Comparison of ENCODE assay signal across 8 cellular contexts in the genomic region with DNA sequence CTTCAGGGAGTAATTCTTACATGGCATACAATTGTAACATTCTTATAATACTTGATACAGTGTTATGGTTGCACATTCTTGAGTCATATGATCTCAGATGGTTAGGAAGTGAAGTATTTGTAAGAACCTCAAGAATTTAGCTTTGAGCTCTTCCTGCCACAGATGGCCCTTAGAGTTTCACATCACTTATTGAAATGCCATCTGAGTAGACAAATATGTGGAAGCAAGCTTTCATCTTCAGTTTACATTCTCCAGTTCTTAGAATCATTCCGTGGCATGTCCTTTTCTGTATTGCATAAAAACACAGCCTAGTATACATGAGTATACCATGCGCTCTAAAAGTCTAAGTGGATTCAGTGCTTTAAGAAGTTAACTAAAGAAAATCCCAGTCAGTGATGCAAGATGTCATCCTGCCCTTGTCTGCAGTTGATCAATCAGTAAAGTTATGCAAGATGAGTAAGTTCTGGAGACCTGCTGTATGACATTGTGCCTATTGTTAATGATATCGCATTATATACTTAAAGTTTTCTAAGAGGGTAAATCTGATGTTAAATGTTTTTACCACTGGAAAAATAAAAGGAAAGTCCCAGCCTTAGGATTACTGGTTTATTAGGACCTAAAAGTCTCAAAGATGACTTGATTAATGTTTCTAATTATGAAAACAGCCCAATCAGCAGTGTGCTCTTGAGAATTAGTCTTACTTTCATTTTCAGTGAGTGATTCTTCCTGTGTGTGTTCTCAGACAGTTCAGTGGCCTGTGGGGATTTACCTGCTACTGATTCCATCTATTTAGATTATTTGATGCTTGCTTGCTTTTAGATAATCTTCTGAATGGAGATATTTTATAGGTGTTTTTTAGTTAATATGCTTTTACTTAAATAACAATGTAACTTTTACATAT. TPM values are rescaled to one million over a fixed set of nuclear protein-coding genes. Genes with fewer than 3 reads are reported as not detected.
DNase-seq lines count a peak whose midpoint lies in the region; ATAC-seq and TF ChIP-seq lines count a peak whose summit lies in the region.

No MANE protein-coding gene starts in this region.

- no peaks in the 10 kb centered on the region for H3K9me2 ChIP-seq in hepatocyte (replicated peaks; ENCODE audit: insufficient read depth)

- H3K27me3 Mint-ChIP-seq in activated CD4-positive, alpha-beta memory T cell treated with anti-CD3 and anti-CD28 coated beads, Interleukin-2, amount 10 ng/mL, durations not matched to agents 7 days and 5 days: peaks cover 16% of the 10 kb centered on the region
- peaks cover 2% of the 10 kb centered on the region for H3K27me3 Mint-ChIP-seq in glutamatergic neuron (ENCODE audit: unreplicated experiment)

- no peaks in the 10 kb centered on the region for H4K20me1 ChIP-seq in hepatocyte (ENCODE audit: insufficient read depth, poor library complexity, severe bottlenecking)

- CTCF ChIA-PET in activated CD4-positive, alpha-beta memory T cell treated with anti-CD3 and anti-CD28 coated beads, Interleukin-2, amount 10 ng/mL, durations not matched to agents 7 days and 5 days (lab: Charles Lee): interaction anchor here (0.6 to 1.1 kb wide), 4 partner anchors 21 to 1993 kb away, joined by 3 to 7 read pairs (median 4); a partner anchor contains a TSS

- H3K4me1 Mint-ChIP-seq in activated CD4-positive, alpha-beta memory T cell treated with anti-CD3 and anti-CD28 coated beads, Interleukin-2, amount 10 ng/mL, durations not matched to agents 7 days and 5 days: peaks cover 32% of the 10 kb centered on the region
- H3K4me1 Mint-ChIP-seq in glutamatergic neuron (ENCODE audit: low read depth, unreplicated experiment): peaks cover 17% of the 10 kb centered on the region

- DNase-seq in GM04503 (ENCODE audit: low read depth) (peak; percentile 99), HT1080 (ENCODE audit: low read depth) (peak; percentile 93), hepatocyte (ENCODE audit: low spot score) (peak; percentile 37), glutamatergic neuron (no peak), HAP-1 (ENCODE audit: low spot score in 2 of 2) (no peak)
- no peak for DNase-seq in activated CD4-positive, alpha-beta memory T cell treated with anti-CD3 and anti-CD28 coated beads, Interleukin-2, amount 10 ng/mL, durations not matched to agents 7 days and 5 days

- peaks cover 6% of the 10 kb centered on the region for H3K79me2 ChIP-seq in hepatocyte

- no peaks in the 10 kb centered on the region for H3K36me3 Mint-ChIP-seq in activated CD4-positive, alpha-beta memory T cell treated with anti-CD3 and anti-CD28 coated beads, Interleukin-2, amount 10 ng/mL, durations not matched to agents 7 days and 5 days (ENCODE audit: low read depth)
- no peaks in the 10 kb centered on the region for H3K36me3 Mint-ChIP-seq in glutamatergic neuron (ENCODE audit: unreplicated experiment)

- H3K27ac ChIP-seq in hepatocyte: peak overlapping the region; percentile 77
- peak overlapping the region; percentile 19 for H3K27ac ChIP-seq in thymus (ENCODE audit: low read depth)

- no peaks in the 10 kb centered on the region for H3K27me3 ChIP-seq in hepatocyte
- H3K27me3 ChIP-seq in thymus (ENCODE audit: control insufficient read depth, insufficient read depth): no peaks in the 10 kb centered on the region
- no peaks in the 10 kb centered on the region for H3K27me3 ChIP-seq in HAP-1 (ENCODE audit: low read depth)

- H3K4me3 Mint-ChIP-seq in activated CD4-positive, alpha-beta memory T cell treated with anti-CD3 and anti-CD28 coated beads, Interleukin-2, amount 10 ng/mL, durations not matched to agents 7 days and 5 days: peak overlapping the region; percentile 72
- no peak overlapping the region for H3K4me3 Mint-ChIP-seq in glutamatergic neuron (ENCODE audit: unreplicated experiment)

- POLR2A ChIA-PET in activated CD4-positive, alpha-beta memory T cell treated with anti-CD3 and anti-CD28 coated beads, Interleukin-2, amount 10 ng/mL, durations not matched to agents 7 days and 5 days (lab: Charles Lee): interaction anchor here (0.7 to 1.9 kb wide), 5 partner anchors 10 to 128 kb away, joined by 3 to 10 read pairs (median 3); a partner anchor contains a TSS

- in situ Hi-C loops in HAP-1 (cut with MboI; ENCODE audit: low sequenced_read_pairs): no loop called here

- ATAC-seq in GM21423 (IDR thresholded peaks at IDR 0.05; ENCODE audit: unreplicated experiment): peak; percentile 92

- no peaks in the 10 kb centered on the region for H3K9me3 ChIP-seq in hepatocyte (ENCODE audit: low read depth)
- H3K9me3 ChIP-seq in thymus (ENCODE audit: control insufficient read depth): no peaks in the 10 kb centered on the region
- no peaks in the 10 kb centered on the region for H3K9me3 ChIP-seq in HAP-1

- TF ChIP-seq CTCF in hepatocyte (IDR thresholded peaks at IDR 0.05; ENCODE audit: poor library complexity) (no peak), glutamatergic neuron (IDR thresholded peaks at IDR 0.05; ENCODE audit: partially characterized antibody, unreplicated experiment) (no peak)

- H3K27ac Mint-ChIP-seq in activated CD4-positive, alpha-beta memory T cell treated with anti-CD3 and anti-CD28 coated beads, Interleukin-2, amount 10 ng/mL, durations not matched to agents 7 days and 5 days: peak overlapping the region; percentile 84
- no peak overlapping the region for H3K27ac Mint-ChIP-seq in glutamatergic neuron (ENCODE audit: unreplicated experiment)

- H3K4me3 ChIP-seq in hepatocyte: no peak overlapping the region
- no peak overlapping the region for H3K4me3 ChIP-seq in thymus (ENCODE audit: low read length)
- H3K4me3 ChIP-seq in HAP-1: no peak overlapping the region

- H3K9me3 Mint-ChIP-seq in activated CD4-positive, alpha-beta memory T cell treated with anti-CD3 and anti-CD28 coated beads, Interleukin-2, amount 10 ng/mL, durations not matched to agents 7 days and 5 days: no peaks in the 10 kb centered on the region
- peaks cover 4% of the 10 kb centered on the region for H3K9me3 Mint-ChIP-seq in glutamatergic neuron (ENCODE audit: unreplicated experiment)

- H2AFZ ChIP-seq in hepatocyte: no peak overlapping the region

- H3K4me2 ChIP-seq in hepatocyte: peak overlapping the region; percentile 62

- H3K4me1 ChIP-seq in hepatocyte (ENCODE audit: insufficient read depth) (peaks cover 32% of the 10 kb centered on the region), thymus (ENCODE audit: control insufficient read depth, insufficient read depth, low read length) (peaks cover 9% of the 10 kb centered on the region), HAP-1 (no peaks in the 10 kb centered on the region)

- peaks cover 6% of the 10 kb centered on the region for H3K36me3 ChIP-seq in hepatocyte (replicated peaks; ENCODE audit: insufficient read depth, low read depth)
- H3K36me3 ChIP-seq in thymus (ENCODE audit: control insufficient read depth, insufficient read depth): no peaks in the 10 kb centered on the region
- no peaks in the 10 kb centered on the region for H3K36me3 ChIP-seq in HAP-1 (replicated peaks)

- 46% methylated on average over 3 of the region's 3 CpGs for WGBS in hepatocyte (ENCODE audit: low lambda C conversion rate, missing lambda C conversion rate)
- 88% methylated on average over 3 of the region's 3 CpGs for WGBS in thymus

RNA-seq across cellular contexts. Expression of a gene that starts 29.4 kb away (rescaled TPM):
- total RNA-seq in HT1080 (2014; rRNA removed; shearing (Covaris generic)): 51.4 and 53.6 TPM in 2 replicates
- 51.9 and 73.3 TPM in 2 replicates for polyA plus RNA-seq in HT1080 (2015; cell fraction: cytosol; rRNA removed)
- polyA plus RNA-seq in HT1080 (2015; cell fraction: nucleus; rRNA removed): 75.9 and 80.7 TPM in 2 replicates
- total RNA-seq in activated CD4-positive, alpha-beta memory T cell treated with anti-CD3 and anti-CD28 coated beads, Interleukin-2, amount 10 ng/mL, durations not matched to agents 7 days and 5 days: under 1 TPM in 1 of 2 experiments, not detected in 1; 0.15 TPM
- total RNA-seq in hepatocyte (126 and 162 TPM in 2 replicates), glutamatergic neuron (ENCODE audit: unreplicated experiment) (39.0 TPM)
- polyA plus RNA-seq in hepatocyte (91.3 and 113 TPM in 2 replicates), thymus (18.1 TPM)

Comparison
In these comparisons a context has a peak if more than half of its experiments do, and no peak if none do; other contexts are left out.
1. DNase-seq: peak in GM04503 (single experiment), HT1080 (single experiment) and hepatocyte (single experiment); none in activated CD4-positive, alpha-beta memory T cell treated with anti-CD3 and anti-CD28 coated beads, Interleukin-2, amount 10 ng/mL, durations not matched to agents 7 days and 5 days (single experiment), glutamatergic neuron (single experiment) and HAP-1 (0 of 2).
2. RNA of a gene that starts 29.4 kb away (total RNA-seq): 126 to 162 TPM in hepatocyte, 51.4 to 53.6 TPM in HT1080 and 39.0 TPM in glutamatergic neuron (single experiment); 0.15 TPM in activated CD4-positive, alpha-beta memory T cell treated with anti-CD3 and anti-CD28 coated beads, Interleukin-2, amount 10 ng/mL, durations not matched to agents 7 days and 5 days; every median in the first group is over 10 times any median in the second.